Comparison of ENCODE assay signal across 9 cellular contexts in genomic region chr9:114156311-114156657, GRCh38. TPM values are rescaled to one million over a fixed set of nuclear protein-coding genes. Genes with fewer than 3 reads are reported as not detected.
DNase-seq lines count a peak whose midpoint lies in the region; ATAC-seq and FAIRE-seq lines count a peak whose summit lies in the region.
"Had no signal": no experiment of that assay in that cellular context is flagged by ENCODE, and none has a peak within 500 bp of the region (broad histone marks: within the 10 kb centered on the region; RNA-seq: fewer than 3 reads in every experiment).

No MANE protein-coding gene starts in this region.

- H3K4me1 Mint-ChIP-seq in activated naive CD4-positive, alpha-beta T cell treated with anti-CD3 and anti-CD28 coated beads, Interleukin-2, amount 50 U/mL, for 24 hours = peaks cover 24% of the 10 kb centered on the region

- no peaks in the 10 kb centered on the region for H3K9me3 ChIP-seq in iPS DF 6.9 (ENCODE audit: control insufficient read depth, insufficient read depth, low read length)
- no peaks in the 10 kb centered on the region for H3K9me3 ChIP-seq in small intestine (ENCODE audit: control insufficient read depth, low read depth)

- FAIRE-seq in small intestine (lab: Jason Lieb, UNC) = no peak
- FAIRE-seq: A204.1 had no signal

- peaks cover 26% of the 10 kb centered on the region for H3K27me3 Mint-ChIP-seq in activated naive CD4-positive, alpha-beta T cell treated with anti-CD3 and anti-CD28 coated beads, Interleukin-2, amount 50 U/mL, for 24 hours

- no peak for ATAC-seq in GM21825 (IDR thresholded peaks at IDR 0.05; ENCODE audit: unreplicated experiment)

- H3K36me3 Mint-ChIP-seq in activated naive CD4-positive, alpha-beta T cell treated with anti-CD3 and anti-CD28 coated beads, Interleukin-2, amount 50 U/mL, for 24 hours = no peaks in the 10 kb centered on the region

- H3K27me3 ChIP-seq in iPS DF 6.9 (ENCODE audit: control insufficient read depth, insufficient read depth, low read length) (peaks cover 12% of the 10 kb centered on the region), small intestine (ENCODE audit: control insufficient read depth in 2 of 2, insufficient read depth in 2 of 2, low read length in 2 of 2) (peaks cover 4 to 11% of the 10 kb centered on the region in 2 donors)

- peaks cover 8% of the 10 kb centered on the region for H3K4me1 ChIP-seq in iPS DF 6.9 (ENCODE audit: control insufficient read depth, insufficient read depth, low read length)
- peaks cover 0 to 5% of the 10 kb centered on the region in 2 donors for H3K4me1 ChIP-seq in small intestine (ENCODE audit: control insufficient read depth in 2 of 2, insufficient read depth in 1 of 2, low read depth in 1 of 2, low read length in 1 of 2)

- H3K27ac ChIP-seq in iPS DF 6.9 (ENCODE audit: low read length) = no peak overlapping the region
- H3K27ac ChIP-seq in small intestine (ENCODE audit: low read depth in 1 of 2, low read length in 1 of 2) = peak overlapping the region in 1 of 2 donors; percentile 5

- no peaks in the 10 kb centered on the region for H3K9me3 Mint-ChIP-seq in activated naive CD4-positive, alpha-beta T cell treated with anti-CD3 and anti-CD28 coated beads, Interleukin-2, amount 50 U/mL, for 24 hours

- H3K36me3 ChIP-seq in iPS DF 6.9 (ENCODE audit: control insufficient read depth, insufficient read depth, low read length) (no peaks in the 10 kb centered on the region), small intestine (ENCODE audit: control insufficient read depth in 2 of 2, insufficient read depth in 2 of 2, low read length in 2 of 2) (no peaks in the 10 kb centered on the region)

- H3K27ac Mint-ChIP-seq in activated naive CD4-positive, alpha-beta T cell treated with anti-CD3 and anti-CD28 coated beads, Interleukin-2, amount 50 U/mL, for 24 hours = peak overlapping the region; percentile 71

- DNase-seq in DMS79 treated with DMSO at 0.1 percent for 48 hours (lab: John Stamatoyannopoulos, UW) = peak; percentile 18
- no peak for DNase-seq in DMS79 (lab: John Stamatoyannopoulos, UW)
- DNase-seq in iPS DF 6.9 (ENCODE audit: low read depth, low spot score) = no peak
- peak; percentile 14 for DNase-seq in small intestine
- DNase-seq in A172 (ENCODE audit: low spot score) = no peak
- no peak for DNase-seq in HuH-7.5 (ENCODE audit: low spot score)

- H3K4me3 ChIP-seq in iPS DF 6.9 (ENCODE audit: low read length) = peak overlapping the region; percentile 69; the same call in 1 of the 2 replicates
- peak overlapping the region; percentile 31 to 52 for H3K4me3 ChIP-seq in small intestine (ENCODE audit: low read depth in 1 of 2, low read length in 2 of 2)

- WGBS in iPS DF 6.9 (ENCODE audit: insufficient coverage, insufficient read length) = no CpG with 5 or more reads among the region's 19 CpGs
- 0 to 2% (median 2%) methylated on average over 18 to 19 of the region's 19 CpGs for WGBS in small intestine, 3 donors

- peak overlapping the region; percentile 92 for H3K4me3 Mint-ChIP-seq in activated naive CD4-positive, alpha-beta T cell treated with anti-CD3 and anti-CD28 coated beads, Interleukin-2, amount 50 U/mL, for 24 hours

RNA-seq across cellular contexts. Expression of gene COL27A1, which starts 0.9 kb away (rescaled TPM):
- polyA plus RNA-seq in small intestine = 1 to 10 TPM in 2 of 3 donors, under 1 TPM in 1; 0.45 to 2.4 (median 1.1) TPM
- 8.2 and 8.4 TPM in 2 replicates for total RNA-seq in A172 (2014; rRNA removed; shearing (Covaris generic))

RNA-seq across cellular contexts. Expression of gene KIF12, which starts 57.2 kb away (rescaled TPM):
- polyA plus RNA-seq in small intestine = 100 to 1,000 TPM in 1 of 3 donors, 10 to 100 TPM in 2; 14.3 to 149 (median 61.3) TPM
- total RNA-seq in A172 (2014; rRNA removed; shearing (Covaris generic)) = 0.03 and 0.07 TPM in 2 replicates

Comparison
In these comparisons a context has a peak if more than half of its experiments do, and no peak if none do; other contexts are left out.
1. DNase-seq: peak in DMS79 treated with DMSO at 0.1 percent for 48 hours (single experiment) and small intestine (single experiment); none in DMS79 (single experiment), iPS DF 6.9 (single experiment), A172 (single experiment) and HuH-7.5 (single experiment).